13 cellular contexts compared by ENCODE assay signal in genomic region chr11:79055866-79056632, GRCh38.
DNase-seq lines count a peak whose midpoint lies in the region; ATAC-seq, FAIRE-seq and TF ChIP-seq lines count a peak whose summit lies in the region.
"Had no signal": no experiment of that assay in that cellular context is flagged by ENCODE, and none has a peak within 500 bp of the region (broad histone marks: within the 10 kb centered on the region; RNA-seq: fewer than 3 reads in every experiment).

No MANE protein-coding gene starts in this region.

- no peaks in the 10 kb centered on the region for H3K36me3 ChIP-seq in heart left ventricle
- H3K36me3 ChIP-seq: tibial artery had no signal

- TF ChIP-seq POLR2A in heart left ventricle (IDR thresholded peaks at IDR 0.05), result no peak
- TF ChIP-seq POLR2A in GM12891 (IDR thresholded peaks at IDR 0.05; ENCODE audit: low read depth, low read length), result no peak

- H3K4me3 Mint-ChIP-seq in CD14-positive monocyte, result no peak overlapping the region

- TF ChIP-seq CTCF in HFF-Myc (IDR thresholded peaks at IDR 0.05; ENCODE audit: low read depth, low read length, missing control alignments) (peak; percentile 27), astrocyte of the cerebellum (IDR thresholded peaks at IDR 0.05; ENCODE audit: low read depth, low read length, missing control alignments) (peak; percentile 48), heart left ventricle (IDR thresholded peaks at IDR 0.05) (no peak), CD14-positive monocyte (IDR thresholded peaks at IDR 0.05) (no peak)

- no peaks in the 10 kb centered on the region for H3K36me3 Mint-ChIP-seq in CD14-positive monocyte

- no peak overlapping the region for H3K4me3 ChIP-seq in HFF-Myc (replicated peaks; ENCODE audit: low read depth, low read length)
- no peak overlapping the region for H3K4me3 ChIP-seq in astrocyte of the cerebellum (ENCODE audit: low read depth, low read length)
- no peak overlapping the region for H3K4me3 ChIP-seq in heart left ventricle
- H3K4me3 ChIP-seq: tibial artery had no signal

- no peaks in the 10 kb centered on the region for H3K9me3 Mint-ChIP-seq in CD14-positive monocyte

- peak in 3 of 4 donors; percentile 47 to 89 (median 69) for ATAC-seq in heart left ventricle
- no peak for ATAC-seq in HG03521 (IDR thresholded peaks at IDR 0.05; ENCODE audit: unreplicated experiment)

- no peaks in the 10 kb centered on the region for H3K27me3 ChIP-seq in heart left ventricle
- H3K27me3 ChIP-seq: tibial artery had no signal

- in situ Hi-C loops in astrocyte of the cerebellum (cut with HindIII; ENCODE audit: low sequenced_read_pairs), result no loop called here

- peaks cover 0 to 9% (median 0%) of the 10 kb centered on the region in 12 donors for H3K4me1 ChIP-seq in heart left ventricle
- H3K4me1 ChIP-seq: tibial artery had no signal

- H3K27me3 Mint-ChIP-seq in CD14-positive monocyte (ENCODE audit: low read depth in 3 of 3), result peaks cover 4 to 32% (median 22%) of the 10 kb centered on the region in 3 donors

- H3K9me3 ChIP-seq in heart left ventricle, result no peaks in the 10 kb centered on the region
- H3K9me3 ChIP-seq: tibial artery had no signal

- FAIRE-seq in GM12891 (lab: Jason Lieb, UNC), result no peak

- peak overlapping the region in 1 of 12 donors; percentile 9 for H3K27ac ChIP-seq in heart left ventricle
- H3K27ac ChIP-seq: tibial artery had no signal

- no peak overlapping the region for H3K27ac Mint-ChIP-seq in CD14-positive monocyte

- WGBS in heart left ventricle, 4 donors, result 57 to 76% (median 66%) methylated on average over 8 of the region's 8 CpGs

- intact Hi-C loops in heart left ventricle (cut with DNase I), result no loop called here
- intact Hi-C loops in CD14-positive monocyte (cut with micrococcal nuclease), result no loop called here

- peak; percentile 91 for DNase-seq in HFF-Myc (ENCODE audit: extremely low read depth, low read depth)
- DNase-seq in astrocyte of the cerebellum (ENCODE audit: low read depth), result peak; percentile 86
- peak in 2 of 5 donors; percentile 23 to 40 for DNase-seq in heart left ventricle
- DNase-seq in stromal cell of bone marrow (ENCODE audit: low read depth), result peak; percentile 90
- DNase-seq in CD14-positive monocyte (ENCODE audit: low spot score), result no peak
- no peak for DNase-seq in NCI-H187 treated with DMSO at 0.1 percent for 48 hours (lab: John Stamatoyannopoulos, UW)
- DNase-seq in GM12891 (ENCODE audit: insufficient read length, low spot score), result no peak
- DNase-seq: activated CD4-positive, alpha-beta T cell treated with anti-CD3 and anti-CD28 coated beads for 1 hour; COR-L47; hippocampal formation; stimulated activated CD4-positive, alpha-beta T cell treated with anti-CD3 and anti-CD28 coated beads, Interleukin-12 subunit alpha, Interleukin-12 subunit beta, amount 100 ng/mL, for 4 hours; tibial artery had no signal

- H3K4me1 Mint-ChIP-seq in CD14-positive monocyte, result no peaks in the 10 kb centered on the region

TF ChIP-seq in GM12891, 5 proteins besides CTCF, POLR2A, EP300 and RAD21:
- TF ChIP-seq POLR2AphosphoS5 (IDR thresholded peaks at IDR 0.05; ENCODE audit: low read depth, low read length) (no peak), TAF1 (IDR thresholded peaks at IDR 0.05; ENCODE audit: low read depth, low read length) (no peak), PAX5 (IDR thresholded peaks at IDR 0.05; ENCODE audit: insufficient read depth, low read length, severe bottlenecking) (no peak), SPI1 (IDR thresholded peaks at IDR 0.05; ENCODE audit: low read depth, low read length) (no peak), POU2F2 (IDR thresholded peaks at IDR 0.05; ENCODE audit: low read depth, low read length) (no peak)

Comparison
In these comparisons a context has a peak if more than half of its experiments do, and no peak if none do; other contexts are left out.
1. DNase-seq: peak in HFF-Myc (single experiment), astrocyte of the cerebellum (single experiment) and stromal cell of bone marrow (single experiment); none in CD14-positive monocyte (single experiment), NCI-H187 treated with DMSO at 0.1 percent for 48 hours (single experiment) and GM12891 (single experiment).
2. CTCF ChIP-seq: peak in HFF-Myc (single experiment) and astrocyte of the cerebellum (single experiment); none in heart left ventricle (0 of 12) and CD14-positive monocyte (single experiment).